Comparison of ENCODE assay signal across 17 cellular contexts in the genomic region with DNA sequence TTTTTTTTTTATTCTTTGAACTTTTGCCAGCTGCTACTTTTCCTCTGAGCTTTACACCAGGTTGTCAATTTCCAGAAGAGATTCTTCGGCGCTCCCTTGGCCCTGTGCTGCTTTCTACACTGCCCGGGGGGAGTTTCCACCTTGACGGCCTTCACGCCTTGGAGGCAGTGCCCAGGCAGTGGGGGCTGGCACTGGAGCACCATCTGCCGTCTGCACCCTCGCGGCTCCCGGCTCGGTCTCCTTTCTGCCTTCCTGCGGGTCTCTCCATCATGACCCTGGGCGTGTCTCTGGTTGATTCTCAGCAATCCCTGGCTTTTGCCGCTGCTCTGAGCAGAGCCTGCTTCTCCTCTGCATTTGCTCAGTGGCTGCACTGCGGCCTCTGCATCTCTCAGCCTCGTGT. TPM values are rescaled to one million over a fixed set of nuclear protein-coding genes. Genes with fewer than 3 reads are reported as not detected.
DNase-seq lines count a peak whose midpoint lies in the region; ATAC-seq and TF ChIP-seq lines count a peak whose summit lies in the region.
"Had no signal": no experiment of that assay in that cellular context is flagged by ENCODE, and none has a peak within 500 bp of the region (broad histone marks: within the 10 kb centered on the region; RNA-seq: fewer than 3 reads in every experiment).

No MANE protein-coding gene starts in this region.

- no peak overlapping the region for H3K4me3 Mint-ChIP-seq in MCF 10A (ENCODE audit: unreplicated experiment)
- H3K4me3 Mint-ChIP-seq: CD14-positive monocyte had no signal

- POLR2A ChIA-PET in PC-3 (lab: Charles Lee; ENCODE audit: unreplicated experiment): no interaction called here
- POLR2A ChIA-PET in MCF 10A (lab: Yijun Ruan, JAX): no interaction called here

- peaks cover 7% of the 10 kb centered on the region; the same call in 1 of the 2 replicates for H3K27me3 ChIP-seq in PC-3 (ENCODE audit: low read length)

- no peaks in the 10 kb centered on the region for H3K9me3 Mint-ChIP-seq in MCF 10A (ENCODE audit: unreplicated experiment)

- H3K27ac ChIP-seq in PC-3 (ENCODE audit: low read length): no peak overlapping the region
- H3K27ac ChIP-seq: A549 had no signal

- intact Hi-C loops in PC-3 (cut with micrococcal nuclease): loop anchor here (5.0 kb wide), 1 partner anchor 119 kb away; a partner anchor contains a TSS
- intact Hi-C loops in mucosa of descending colon (cut with DNase I, micrococcal nuclease): no loop called here
- intact Hi-C loops in MCF 10A (cut with micrococcal nuclease): no loop called here

- peak overlapping the region; percentile 67; the same call in 1 of the 2 replicates for H3K4me2 ChIP-seq in PC-3 (ENCODE audit: low read length)
- H3K4me2 ChIP-seq: A549 had no signal

- peaks cover 21% of the 10 kb centered on the region for H3K27me3 Mint-ChIP-seq in MCF 10A (ENCODE audit: insufficient read depth, unreplicated experiment)

- H3K4me1 ChIP-seq in PC-3 (ENCODE audit: insufficient read depth, low read length): peaks cover 13% of the 10 kb centered on the region
- H3K4me1 ChIP-seq in mucosa of descending colon (ENCODE audit: low read depth): no peaks in the 10 kb centered on the region
- H3K4me1 ChIP-seq: A549 had no signal

- H3K27ac Mint-ChIP-seq in MCF 10A (ENCODE audit: low read depth, unreplicated experiment): no peak overlapping the region
- H3K27ac Mint-ChIP-seq: CD14-positive monocyte had no signal

- H3K9ac ChIP-seq in PC-3 (ENCODE audit: low read length): no peak overlapping the region

- BruUV-seq in PC-3 (replicated peaks; lab: Mats Ljungman, UMichigan) (no TSS peak), MCF 10A (replicated peaks; lab: Mats Ljungman, UMichigan) (no TSS peak)

- H3K79me2 ChIP-seq in PC-3 (ENCODE audit: low read length): no peaks in the 10 kb centered on the region

- H3K4me1 Mint-ChIP-seq in MCF 10A (ENCODE audit: insufficient read depth, unreplicated experiment): no peaks in the 10 kb centered on the region
- H3K4me1 Mint-ChIP-seq: CD14-positive monocyte had no signal

- no peaks in the 10 kb centered on the region for H3K36me3 ChIP-seq in PC-3 (ENCODE audit: low read depth, low read length)
- no peaks in the 10 kb centered on the region for H3K36me3 ChIP-seq in mucosa of descending colon (ENCODE audit: low read depth)

- peak; percentile 12 for ATAC-seq in PC-3
- ATAC-seq in mucosa of descending colon: peak; percentile 5
- no peak for ATAC-seq in GM21717 (IDR thresholded peaks at IDR 0.05; ENCODE audit: unreplicated experiment)
- ATAC-seq in HG03095 (IDR thresholded peaks at IDR 0.05; ENCODE audit: unreplicated experiment): no peak
- ATAC-seq: A549 had no signal

- H4K20me1 ChIP-seq in PC-3 (ENCODE audit: low read length): peaks cover 9% of the 10 kb centered on the region; the same call in 1 of the 2 replicates

- peak; percentile 27 for DNase-seq in DMS 273 treated with DMSO at 0.1 percent for 48 hours (lab: John Stamatoyannopoulos, UW)
- DNase-seq in NCI-H1694 (lab: John Stamatoyannopoulos, UW): peak; percentile 78
- DNase-seq in PC-3: no peak
- DNase-seq in mucosa of descending colon: no peak
- no peak for DNase-seq in activated CD4-positive, CD25-positive, alpha-beta regulatory T cell treated with anti-CD3 and anti-CD28 coated beads, Interleukin-2, amount 50 U/mL, for 72 hours
- DNase-seq in MCF 10A (ENCODE audit: unreplicated experiment): no peak
- DNase-seq: GOT3, Kasumi-1, NCI-H1436 treated with DMSO at 0.1 percent for 48 hours, T-helper 2 cell had no signal

- TF ChIP-seq CTCF in PC-3 (conservative IDR thresholded peaks at IDR 0.05; ENCODE audit: low read depth, low read length): no peak
- no peak for TF ChIP-seq CTCF in mucosa of descending colon (IDR thresholded peaks at IDR 0.05)
- no peak for TF ChIP-seq CTCF in MCF 10A (IDR thresholded peaks at IDR 0.05; ENCODE audit: unreplicated experiment)

- H2AFZ ChIP-seq in PC-3 (ENCODE audit: low read length): no peak overlapping the region

- CTCF ChIA-PET in PC-3 (lab: Charles Lee) (interaction anchor here (1.3 kb wide), 1 partner anchor 19 kb away, joined by 3 read pairs; no protein-coding TSS in a partner anchor), MCF 10A (lab: Yijun Ruan, JAX) (no interaction called here)

- no peaks in the 10 kb centered on the region for H3K9me2 ChIP-seq in PC-3 (replicated peaks; ENCODE audit: low read length)

- H3K9me3 ChIP-seq in PC-3 (ENCODE audit: low read length) (no peaks in the 10 kb centered on the region), mucosa of descending colon (no peaks in the 10 kb centered on the region)
- H3K9me3 ChIP-seq: A549 had no signal

- peaks cover 5% of the 10 kb centered on the region for H3K36me3 Mint-ChIP-seq in MCF 10A (ENCODE audit: insufficient read depth, unreplicated experiment)
- H3K36me3 Mint-ChIP-seq: CD14-positive monocyte had no signal

- no peaks in the 10 kb centered on the region for H3F3A ChIP-seq in PC-3 (ENCODE audit: low read length, unreplicated experiment)

- H3K4me3 ChIP-seq in PC-3 (ENCODE audit: low read length) (no peak overlapping the region), mucosa of descending colon (no peak overlapping the region)
- H3K4me3 ChIP-seq: A549 had no signal

RNA-seq across cellular contexts. Expression of a gene that starts 2.9 kb away (rescaled TPM):
- total RNA-seq in PC-3 (2014; rRNA removed) (not detected in 2 replicates), mucosa of descending colon (under 1 TPM in 1 of 3 donors, not detected in 2; 0.89 TPM), MCF 10A (2022) (not detected in 2 replicates)
- total RNA-seq: Daoy, IMR-90, NCI-H460 had no signal

RNA-seq across cellular contexts. Expression of a gene that starts 26.7 kb away (rescaled TPM):
- total RNA-seq in PC-3 (2014; rRNA removed) (not detected in 2 replicates), mucosa of descending colon (10 to 100 TPM; 14.4 to 92.8 (median 29.2) TPM), MCF 10A (2022) (not detected in 2 replicates)
- total RNA-seq: Daoy, IMR-90, NCI-H460 had no signal

Comparison
In these comparisons a context has a peak if more than half of its experiments do, and no peak if none do; other contexts are left out.
1. DNase-seq: peak in DMS 273 treated with DMSO at 0.1 percent for 48 hours (single experiment) and NCI-H1694 (single experiment); none in PC-3 (single experiment), mucosa of descending colon (0 of 3), activated CD4-positive, CD25-positive, alpha-beta regulatory T cell treated with anti-CD3 and anti-CD28 coated beads, Interleukin-2, amount 50 U/mL, for 72 hours (single experiment) and MCF 10A (single experiment).
2. ATAC-seq: peak in PC-3 (single experiment) and mucosa of descending colon (single experiment); none in GM21717 (single experiment) and HG03095 (single experiment).
3. RNA of a gene that starts 26.7 kb away (total RNA-seq): 14.4 to 92.8 TPM in mucosa of descending colon; not detected in PC-3 and not detected in MCF 10A; every median in the first group is over 10 times any median in the second.